Comparison of ENCODE assay signal across 20 cellular contexts in genomic region chr9:77486968-77487367, GRCh38.
"Had no signal": no experiment of that assay in that cellular context is flagged by ENCODE, and none has a peak within 500 bp of the region (broad histone marks: within the 10 kb centered on the region; RNA-seq: fewer than 3 reads in every experiment).

No MANE protein-coding gene starts in this region.

- H3K9me3 Mint-ChIP-seq: activated naive CD4-positive, alpha-beta T cell treated with anti-CD3 and anti-CD28 coated beads, Interleukin-2, amount 50 U/mL, for 24 hours had no signal

- ATAC-seq: gastroesophageal sphincter; naive thymus-derived CD8-positive, alpha-beta T cell; stimulated activated naive B cell treated with anti-CD40 and anti-IgM and Interleukin-4, amounts not matched to agents 10 μg/mL and 1 μg/mL and 100 μg/mL, for 72 hours had no signal

- H3K4me1 ChIP-seq: gastroesophageal sphincter, left ventricle myocardium inferior, parathyroid adenoma, tibial nerve, uterus had no signal

- H3K27ac Mint-ChIP-seq: activated CD4-positive, alpha-beta T cell treated with anti-CD3 and anti-CD28 coated beads, Interleukin-2, amount 10 ng/mL, durations not matched to agents 24 days and 14 days; activated naive CD4-positive, alpha-beta T cell treated with anti-CD3 and anti-CD28 coated beads, Interleukin-2, amount 50 U/mL, for 24 hours; naive thymus-derived CD8-positive, alpha-beta T cell; stimulated activated naive B cell treated with anti-CD40 and anti-IgM and Interleukin-4, amounts not matched to agents 10 μg/mL and 1 μg/mL and 100 μg/mL, for 72 hours; T-helper 1 cell treated with Interleukin-12 subunit alpha and Interleukin-12 subunit beta and Interleukin-4 antibody, amounts not matched to agents 30 μg/mL and 1 μg/mL, for 36 hours had no signal

- H3K27me3 ChIP-seq: gastroesophageal sphincter, neutrophil, tibial nerve, uterus had no signal

- H3K79me2 ChIP-seq: parathyroid adenoma had no signal

- H3K27ac ChIP-seq: gastroesophageal sphincter, left ventricle myocardium inferior, neutrophil, parathyroid adenoma, tibial nerve, uterus, WERI-Rb-1 had no signal

- H2AFZ ChIP-seq: parathyroid adenoma had no signal

- FAIRE-seq: keratinocyte had no signal

- H3K4me3 Mint-ChIP-seq: activated CD4-positive, alpha-beta T cell treated with anti-CD3 and anti-CD28 coated beads, Interleukin-2, amount 10 ng/mL, durations not matched to agents 24 days and 14 days; activated naive CD4-positive, alpha-beta T cell treated with anti-CD3 and anti-CD28 coated beads, Interleukin-2, amount 50 U/mL, for 24 hours; stimulated activated naive B cell treated with anti-CD40 and anti-IgM and Interleukin-4, amounts not matched to agents 10 μg/mL and 1 μg/mL and 100 μg/mL, for 72 hours; T-helper 1 cell treated with Interleukin-12 subunit alpha and Interleukin-12 subunit beta and Interleukin-4 antibody, amounts not matched to agents 30 μg/mL and 1 μg/mL, for 36 hours had no signal

- DNase-seq: activated CD4-positive, alpha-beta T cell treated with anti-CD3 and anti-CD28 coated beads, Interleukin-2, amount 10 ng/mL, durations not matched to agents 24 days and 14 days; activated CD8-positive, alpha-beta memory T cell treated with anti-CD3 and anti-CD28 coated beads for 24 hours; activated T-cell treated with anti-CD3 and anti-CD28 coated beads for 4 hours; erythroblast; left ventricle myocardium inferior; mesenchymal stem cell; naive thymus-derived CD8-positive, alpha-beta T cell; retina; stimulated activated CD4-positive, alpha-beta T cell treated with anti-CD3 and anti-CD28 coated beads, Interleukin-2, amount 100 ng/mL, for 48 hours; stimulated activated naive B cell treated with anti-CD40 and anti-IgM and Interleukin-4, amounts not matched to agents 10 μg/mL and 1 μg/mL and 100 μg/mL, for 72 hours; substantia nigra; uterus; WERI-Rb-1 had no signal

- H3K36me3 ChIP-seq: left ventricle myocardium inferior, neutrophil, tibial nerve, uterus, WERI-Rb-1 had no signal

- H3K9me3 ChIP-seq: neutrophil, uterus had no signal

- H3K9ac ChIP-seq: parathyroid adenoma had no signal

- H3K4me3 ChIP-seq: gastroesophageal sphincter, left ventricle myocardium inferior, tibial nerve, uterus had no signal
